In genomic region chr6:36679043-36679821, GRCh38 we compare ENCODE assay signal across 8 cellular contexts. TPM values are rescaled to one million over a fixed set of nuclear protein-coding genes. Genes with fewer than 3 reads are reported as not detected.
DNase-seq lines count a peak whose midpoint lies in the region; ATAC-seq and TF ChIP-seq lines count a peak whose summit lies in the region.

No MANE protein-coding gene starts in this region.

- ATAC-seq in heart right ventricle (peak; percentile 27 to 69 (median 52)), HG03139 (IDR thresholded peaks at IDR 0.05; ENCODE audit: unreplicated experiment) (no peak)

- peaks cover 27% of the 10 kb centered on the region for H3K27me3 ChIP-seq in NT2/D1 (ENCODE audit: insufficient read depth, insufficient read length)
- no peaks in the 10 kb centered on the region for H3K27me3 ChIP-seq in adipocyte (replicated peaks; ENCODE audit: control insufficient read depth, insufficient read depth, low read length)
- H3K27me3 ChIP-seq in heart right ventricle = no peaks in the 10 kb centered on the region
- no peaks in the 10 kb centered on the region for H3K27me3 ChIP-seq in prostate gland (replicated peaks; ENCODE audit: insufficient read depth)

- peak overlapping the region; percentile 85 for H3K4me3 ChIP-seq in NT2/D1 (ENCODE audit: insufficient read length, low read depth)
- H3K4me3 ChIP-seq in adipocyte (ENCODE audit: low read length) = peak overlapping the region; percentile 99
- peak overlapping the region; percentile 64 to 89 (median 75) for H3K4me3 ChIP-seq in heart right ventricle
- H3K4me3 ChIP-seq in prostate gland = peak overlapping the region; percentile 67 to 68

- intact Hi-C loops in heart right ventricle (cut with DNase I) = loop anchor here in 2 of 10 donors (2.0 to 5.0 kb wide), 2 partner anchors 52 to 236 kb away; partner anchors contain the start of genes KCTD20 (in 1 of the 2) and PXT1 (in 1 of the 2)
- intact Hi-C loops in prostate gland (cut with DNase I) = no loop called here

- H3K36me3 ChIP-seq in NT2/D1 (ENCODE audit: insufficient read depth, insufficient read length, low read length) = peaks cover 23% of the 10 kb centered on the region
- peaks cover 31% of the 10 kb centered on the region for H3K36me3 ChIP-seq in adipocyte (ENCODE audit: control insufficient read depth, insufficient read depth, low read length, severe bottlenecking)
- peaks cover 0 to 26% (median 5%) of the 10 kb centered on the region in 9 donors for H3K36me3 ChIP-seq in heart right ventricle
- peaks cover 0 to 5% of the 10 kb centered on the region in 2 donors for H3K36me3 ChIP-seq in prostate gland

- peak; percentile 74 for DNase-seq in NCI-H1436 (lab: John Stamatoyannopoulos, UW)
- DNase-seq in NCI-H1436 treated with DMSO at 0.1 percent for 48 hours (lab: John Stamatoyannopoulos, UW) = no peak
- DNase-seq in NT2/D1 (ENCODE audit: low read depth, low spot score) = no peak
- DNase-seq in adipocyte (ENCODE audit: low read depth) = peak; percentile 59
- peak; percentile 82 for DNase-seq in heart right ventricle
- DNase-seq in prostate gland (ENCODE audit: low spot score) = peak; percentile 50
- no peak for DNase-seq in occipital lobe (lab: John Stamatoyannopoulos, UW)

- H3K9ac ChIP-seq in NT2/D1 (ENCODE audit: insufficient read length, low read depth) = peak overlapping the region; percentile 90
- peak overlapping the region; percentile 100 for H3K9ac ChIP-seq in adipocyte (ENCODE audit: low read length)

- H3K9me3 ChIP-seq in NT2/D1 (ENCODE audit: insufficient read depth, low read length) (no peaks in the 10 kb centered on the region), adipocyte (ENCODE audit: control insufficient read depth, low read length) (no peaks in the 10 kb centered on the region), heart right ventricle (no peaks in the 10 kb centered on the region), prostate gland (no peaks in the 10 kb centered on the region)

- H3K27ac ChIP-seq in heart right ventricle = peak overlapping the region; percentile 97 to 100 (median 99)
- peak overlapping the region; percentile 89 to 92 for H3K27ac ChIP-seq in prostate gland

- no peak for TF ChIP-seq POLR2A in prostate gland (IDR thresholded peaks at IDR 0.05)

- 0 to 1% methylated on average over 56 to 60 of the region's 60 CpGs for WGBS in heart right ventricle, 2 donors
- WGBS in prostate gland = 0% methylated on average over 58 of the region's 60 CpGs

- no peak for TF ChIP-seq CTCF in heart right ventricle (IDR thresholded peaks at IDR 0.05)
- TF ChIP-seq CTCF in prostate gland (IDR thresholded peaks at IDR 0.05) = no peak

- H3K4me1 ChIP-seq in NT2/D1 (ENCODE audit: insufficient read depth, insufficient read length) (peaks cover 8% of the 10 kb centered on the region), adipocyte (ENCODE audit: control insufficient read depth, insufficient read depth, low read length) (peaks cover 54% of the 10 kb centered on the region), heart right ventricle (peaks cover 9 to 73% (median 46%) of the 10 kb centered on the region in 9 donors), prostate gland (replicated peaks) (no peaks in the 10 kb centered on the region)

RNA-seq across cellular contexts. Expression of gene CDKN1A, which starts 0.7 kb away (rescaled TPM):
- total RNA-seq in heart right ventricle (100 to 1,000 TPM in 2 of 10 donors, 10 to 100 TPM in 8; 27.1 to 105 (median 61.2) TPM), prostate gland (100 to 1,000 TPM in 1 of 2 donors, 10 to 100 TPM in 1; 69.7 to 148 TPM), occipital lobe (2.0 TPM)
- 100 to 1,000 TPM in 1 of 2 donors, 10 to 100 TPM in 1; 23.3 to 357 TPM for polyA plus RNA-seq in heart right ventricle

RNA-seq across cellular contexts. Expression of gene RAB44, which starts 18.4 kb away (rescaled TPM):
- total RNA-seq in heart right ventricle (under 1 TPM in 4 of 10 donors, not detected in 6; 0.05 to 0.39 (median 0.06) TPM), prostate gland (under 1 TPM; 0.14 to 0.45 TPM), occipital lobe (not detected)
- under 1 TPM; 0.03 to 0.15 TPM for polyA plus RNA-seq in heart right ventricle

Comparison
In these comparisons a context has a peak if more than half of its experiments do, and no peak if none do; other contexts are left out.
1. DNase-seq: peak in NCI-H1436 (single experiment), adipocyte (single experiment), heart right ventricle (2 of 2) and prostate gland (single experiment); none in NCI-H1436 treated with DMSO at 0.1 percent for 48 hours (single experiment), NT2/D1 (single experiment) and occipital lobe (single experiment).
2. Peak in every context shown above with its lines, with median percentiles within 50 percentile points of each other: H3K4me3 ChIP-seq.